8 cellular contexts compared by ENCODE assay signal in genomic region chr1:50332941-50333594, GRCh38.
DNase-seq lines count a peak whose midpoint lies in the region; ATAC-seq and TF ChIP-seq lines count a peak whose summit lies in the region.

No MANE protein-coding gene starts in this region.

- peak; percentile 76 for TF ChIP-seq CTCF in retinal pigment epithelial cell (conservative IDR thresholded peaks at IDR 0.05; ENCODE audit: low read depth, low read length)

- peak; percentile 79 for ATAC-seq in GM21381 (IDR thresholded peaks at IDR 0.05; ENCODE audit: unreplicated experiment)
- peak; percentile 97 for ATAC-seq in SK-N-SH treated with all-trans-retinoic acid at 6 μM for 48 hours

- H3K4me3 ChIP-seq in iPS-11a (ENCODE audit: low read depth, low read length) (peak overlapping the region; percentile 61), retinal pigment epithelial cell (ENCODE audit: low read length) (peak overlapping the region; percentile 53)

- DNase-seq in DMS53 treated with DMSO at 0.1 percent for 48 hours (lab: John Stamatoyannopoulos, UW; ENCODE audit: unreplicated experiment) (peak; percentile 69), HK-2 (ENCODE audit: unreplicated experiment) (peak; percentile 77), astrocyte of the hippocampus (ENCODE audit: low read depth, low spot score) (peak; percentile 81), retinal pigment epithelial cell (ENCODE audit: low read depth) (peak; percentile 2), epidermal melanocyte (ENCODE audit: insufficient read length, low spot score) (no peak)

TF ChIP-seq in SK-N-SH treated with all-trans-retinoic acid at 6 μM for 48 hours, 23 proteins besides CTCF, POLR2A, EP300 and RAD21:
- TF ChIP-seq OSR1 (CRISPR knock-in tag; IDR thresholded peaks at IDR 0.05): no peak
- no peak for TF ChIP-seq ESRRG (CRISPR knock-in tag; IDR thresholded peaks at IDR 0.05)
- TF ChIP-seq TSHZ2 (CRISPR knock-in tag; IDR thresholded peaks at IDR 0.05): no peak
- TF ChIP-seq POU6F1 (CRISPR knock-in tag; IDR thresholded peaks at IDR 0.05; ENCODE audit: borderline replicate concordance, low read depth): no peak
- no peak for TF ChIP-seq ISL1 (CRISPR knock-in tag; IDR thresholded peaks at IDR 0.05)
- no peak for TF ChIP-seq ARNTL (CRISPR knock-in tag; IDR thresholded peaks at IDR 0.05; ENCODE audit: borderline replicate concordance, low read depth)
- no peak for TF ChIP-seq ZNF70 (CRISPR knock-in tag; IDR thresholded peaks at IDR 0.05)
- TF ChIP-seq TOX (CRISPR knock-in tag; IDR thresholded peaks at IDR 0.05; ENCODE audit: borderline replicate concordance): no peak
- TF ChIP-seq CSDC2 (CRISPR knock-in tag; IDR thresholded peaks at IDR 0.05): no peak
- no peak for TF ChIP-seq RARB (CRISPR knock-in tag; IDR thresholded peaks at IDR 0.05)
- TF ChIP-seq PATZ1 (CRISPR knock-in tag; IDR thresholded peaks at IDR 0.05; ENCODE audit: borderline replicate concordance): no peak
- no peak for TF ChIP-seq ZNF8 (CRISPR knock-in tag; IDR thresholded peaks at IDR 0.05)
- TF ChIP-seq TCF4 (CRISPR knock-in tag; IDR thresholded peaks at IDR 0.05; ENCODE audit: borderline replicate concordance): no peak
- TF ChIP-seq BACH2 (CRISPR knock-in tag; IDR thresholded peaks at IDR 0.05; ENCODE audit: borderline replicate concordance): no peak
- no peak for TF ChIP-seq ZFP3 (CRISPR knock-in tag; IDR thresholded peaks at IDR 0.05)
- TF ChIP-seq SNAI2 (CRISPR knock-in tag; IDR thresholded peaks at IDR 0.05): no peak
- no peak for TF ChIP-seq CSRNP3 (CRISPR knock-in tag; IDR thresholded peaks at IDR 0.05)
- TF ChIP-seq GLIS3 (CRISPR knock-in tag; IDR thresholded peaks at IDR 0.05): no peak
TF ChIP-seq in SK-N-SH treated with all-trans-retinoic acid at 6 μM for 48 hours: peak in this region for 0.
